In genomic region chr1:36248250-36248894, GRCh38 we compare ENCODE assay signal across 8 cellular contexts. TPM values are rescaled to one million over a fixed set of nuclear protein-coding genes. Genes with fewer than 3 reads are reported as not detected.
DNase-seq lines count a peak whose midpoint lies in the region; ATAC-seq, FAIRE-seq and TF ChIP-seq lines count a peak whose summit lies in the region.

No MANE protein-coding gene starts in this region.

- no peaks in the 10 kb centered on the region for H3K9me3 ChIP-seq in astrocyte (ENCODE audit: insufficient read depth, low read depth, low read length)
- H3K9me3 ChIP-seq in HepG2 (ENCODE audit: low read length): no peaks in the 10 kb centered on the region

- H3K27ac ChIP-seq in 22Rv1: peak overlapping the region; percentile 40
- peak overlapping the region; percentile 77 for H3K27ac ChIP-seq in astrocyte (ENCODE audit: low read depth, low read length)
- H3K27ac ChIP-seq in HepG2 (ENCODE audit: extremely low read length, insufficient read depth, low read length): peak overlapping the region; percentile 85

- H3K27ac Mint-ChIP-seq in astrocyte (ENCODE audit: unreplicated experiment): peak overlapping the region; percentile 100

- in situ Hi-C loops in HepG2 (cut with HindIII; ENCODE audit: extremely low pct_ligation_motif_present, low pct_unique_long_range_greater_than_20kb): no loop called here

- ATAC-seq in HepG2 (peak; percentile 94), GM19324 (IDR thresholded peaks at IDR 0.05; ENCODE audit: low FRiP score, unreplicated experiment) (no peak)

- H3K36me3 Mint-ChIP-seq in astrocyte (ENCODE audit: low read depth, unreplicated experiment): peaks cover 11% of the 10 kb centered on the region

- WGBS in HepG2 (ENCODE audit: low lambda C conversion rate): 1% methylated on average over 4 of the region's 4 CpGs

- no peak overlapping the region for H3K4me2 ChIP-seq in astrocyte (ENCODE audit: low read length)
- peak overlapping the region; percentile 48 for H3K4me2 ChIP-seq in HepG2 (ENCODE audit: low read depth, low read length)

- TF ChIP-seq POLR2A in HepG2 (IDR thresholded peaks at IDR 0.05; ENCODE audit: insufficient read depth in 1 of 2, low read depth in 2 of 2, low read length in 2 of 2): no peak

- DNase-seq in HT-29 (ENCODE audit: low spot score) (peak; percentile 29), astrocyte (ENCODE audit: low read depth) (peak; percentile 86), HepG2 (ENCODE audit: low spot score) (peak; percentile 95), nucleus accumbens (lab: John Stamatoyannopoulos, UW) (no peak), iPS-NIHi11 (ENCODE audit: low spot score) (no peak), GM10248 (ENCODE audit: extremely low spot score) (no peak)

- intact Hi-C loops in HepG2 (cut with micrococcal nuclease; ENCODE audit: unreplicated experiment): no loop called here

- H2AFZ ChIP-seq in astrocyte (ENCODE audit: low read depth, low read length) (no peak overlapping the region), HepG2 (ENCODE audit: low read length) (no peak overlapping the region)

- TF ChIP-seq RAD21 in HepG2 (CRISPR knock-in tag; IDR thresholded peaks at IDR 0.05): no peak

- TF ChIP-seq EP300 in HepG2 (IDR thresholded peaks at IDR 0.05; ENCODE audit: low read depth in 2 of 2, low read length in 2 of 2) (peak; percentile 87 to 91), HepG2 (CRISPR knock-in tag; IDR thresholded peaks at IDR 0.05; ENCODE audit: borderline replicate concordance) (peak; percentile 71)

- H3K4me3 ChIP-seq in astrocyte (ENCODE audit: insufficient read depth, low read depth, low read length) (no peak overlapping the region), HepG2 (replicated peaks in 1 of 3; ENCODE audit: insufficient read depth in 1 of 3, low read depth in 2 of 3, low read length in 3 of 3) (no peak overlapping the region)

- H4K20me1 ChIP-seq in astrocyte (ENCODE audit: insufficient read depth, low read length): peaks cover 81% of the 10 kb centered on the region
- peaks cover 11% of the 10 kb centered on the region for H4K20me1 ChIP-seq in HepG2 (ENCODE audit: insufficient read depth, low read length)

- H3K79me2 ChIP-seq in astrocyte (ENCODE audit: insufficient read depth, low read length) (peaks cover 94% of the 10 kb centered on the region), HepG2 (ENCODE audit: insufficient read depth, low read length) (peaks cover 83% of the 10 kb centered on the region)

- H3K9ac ChIP-seq in astrocyte (ENCODE audit: low read length) (peak overlapping the region; percentile 40), HepG2 (ENCODE audit: insufficient read depth, low read depth, low read length) (peak overlapping the region; percentile 40)

- no peak for FAIRE-seq in astrocyte (lab: Jason Lieb, UNC)
- peak; percentile 95 for FAIRE-seq in HepG2 (lab: Jason Lieb, UNC)

- POLR2A ChIA-PET in HepG2 (lab: Yijun Ruan, JAX): interaction anchor here (0.7 to 3.6 kb wide), 13 partner anchors 9 to 99 kb away, joined by 3 to 36 read pairs (median 4); partner anchors contain the start of genes THRAP3 and TRAPPC3
- POLR2A ChIA-PET in GM10248 (lab: Yijun Ruan, JAX): interaction anchor here (0.7 kb wide), 1 partner anchor 23 kb away, joined by 4 read pairs; no protein-coding TSS in a partner anchor

- no TSS peak for BruUV-seq in HepG2 (replicated peaks; lab: Mats Ljungman, UMichigan)

- no peaks in the 10 kb centered on the region for H3K27me3 Mint-ChIP-seq in astrocyte (ENCODE audit: low read depth, unreplicated experiment)

- peaks cover 36% of the 10 kb centered on the region for H3K4me1 Mint-ChIP-seq in astrocyte (ENCODE audit: low read depth, unreplicated experiment)

- H3K4me3 Mint-ChIP-seq in astrocyte (ENCODE audit: unreplicated experiment): peak overlapping the region; percentile 50

- CTCF ChIA-PET in HepG2 (lab: Yijun Ruan, JAX; ENCODE audit: low intra/inter-chr PET ratio, low total read pairs) (no interaction called here), GM10248 (lab: Yijun Ruan, JAX) (interaction anchor here (1.0 kb wide), 1 partner anchor 15 kb away, joined by 4 read pairs; no protein-coding TSS in a partner anchor)

- TF ChIP-seq CTCF in 22Rv1 (IDR thresholded peaks at IDR 0.05) (no peak), astrocyte (IDR thresholded peaks at IDR 0.05; ENCODE audit: insufficient read depth, low read depth, low read length) (no peak), HepG2 (CRISPR knock-in tag; IDR thresholded peaks at IDR 0.05) (no peak), GM10248 (IDR thresholded peaks at IDR 0.05; ENCODE audit: control extremely low read depth, extremely low read depth, low read depth, missing control alignments) (no peak)

- H3K9me3 Mint-ChIP-seq in astrocyte (ENCODE audit: unreplicated experiment): no peaks in the 10 kb centered on the region

- H3K4me1 ChIP-seq in astrocyte (ENCODE audit: insufficient read depth, low read length) (peaks cover 22% of the 10 kb centered on the region), HepG2 (ENCODE audit: insufficient read depth, low read length) (peaks cover 81% of the 10 kb centered on the region)

- H3K27me3 ChIP-seq in astrocyte (ENCODE audit: insufficient read depth, low read length): no peaks in the 10 kb centered on the region
- no peaks in the 10 kb centered on the region for H3K27me3 ChIP-seq in HepG2 (ENCODE audit: control insufficient read depth in 1 of 2, insufficient read depth in 2 of 2, low read length in 2 of 2)

- H3K36me3 ChIP-seq in astrocyte (ENCODE audit: insufficient read depth, low read length) (no peaks in the 10 kb centered on the region), HepG2 (replicated peaks in 1 of 2; ENCODE audit: control insufficient read depth in 1 of 2, insufficient read depth in 2 of 2, low read length in 2 of 2) (peaks cover 6 to 16% of the 10 kb centered on the region in 2 experiments; a peak in 3 of 5 replicates)

TF ChIP-seq in HepG2, 621 proteins besides CTCF, POLR2A, EP300 and RAD21 (continues in another document):
- no peak for TF ChIP-seq ZNF691 (CRISPR knock-in tag; IDR thresholded peaks at IDR 0.05; ENCODE audit: borderline replicate concordance, low read depth)

RNA-seq across cellular contexts. Expression of gene THRAP3, which starts 24.1 kb away (rescaled TPM):
- 46.6 and 64.4 TPM in 2 replicates for total RNA-seq in HT-29 (2014; rRNA removed; shearing (Covaris generic))
- total RNA-seq in astrocyte (109 and 110 TPM in 2 replicates), HepG2 (2016; rRNA removed; fragmentation: Illumina TruSeq; extraction: Trizol) (92.6 and 127 TPM in 2 replicates)
- total RNA-seq in HepG2 (2016; cell fraction: cytosol; rRNA removed; fragmentation: Illumina TruSeq; extraction: Trizol; ENCODE audit: low read depth): 4.4 and 4.8 TPM in 2 replicates
- total RNA-seq in HepG2 (2016; cell fraction: insoluble cytoplasmic fraction; rRNA removed; fragmentation: Illumina TruSeq; extraction: Trizol): 91.8 and 120 TPM in 2 replicates
- 17.0 and 19.1 TPM in 2 replicates for total RNA-seq in HepG2 (2016; cell fraction: membrane; rRNA removed; fragmentation: Illumina TruSeq; extraction: Trizol)
- total RNA-seq in HepG2 (2016; cell fraction: nucleus; rRNA removed; fragmentation: Illumina TruSeq; extraction: Trizol): 65.3 and 66.9 TPM in 2 replicates
- 45.0 and 48.3 TPM in 2 replicates for polyA plus RNA-seq in HepG2 (2011; rRNA removed)
- 24.6 and 36.8 TPM in 2 replicates for polyA plus RNA-seq in HepG2 (2011; cell fraction: cytosol; rRNA removed)
- 24.7 and 31.6 TPM in 2 replicates for polyA plus RNA-seq in HepG2 (2011; cell fraction: nucleus; rRNA removed)
- polyA plus RNA-seq in HepG2 (2012): 42.6 and 51.5 TPM in 2 replicates
- 2.2 and 2.7 TPM in 2 replicates for polyA plus RNA-seq in HepG2 (2016; cell fraction: cytosol; fragmentation: Illumina TruSeq; extraction: Trizol; ENCODE audit: low read depth)
- 84.9 and 85.0 TPM in 2 replicates for polyA plus RNA-seq in HepG2 (2016; cell fraction: insoluble cytoplasmic fraction; fragmentation: Illumina TruSeq; extraction: Trizol; ENCODE audit: low read depth)
- 6.4 and 7.9 TPM in 2 replicates for polyA plus RNA-seq in HepG2 (2016; cell fraction: membrane; fragmentation: Illumina TruSeq; extraction: Trizol; ENCODE audit: low read depth)
- 72.6 and 82.4 TPM in 2 replicates for polyA plus RNA-seq in HepG2 (2016; cell fraction: nucleus; fragmentation: Illumina TruSeq; extraction: Trizol; ENCODE audit: insufficient read depth, low read depth)
- 52.7 and 91.8 TPM in 2 replicates for polyA minus RNA-seq in HepG2 (2011; rRNA and poly(A)+ RNA removed; ENCODE audit: low replicate concordance)
- polyA minus RNA-seq in HepG2 (2011; cell fraction: cytosol; rRNA and poly(A)+ RNA removed): 53.5 and 56.4 TPM in 2 replicates
- polyA minus RNA-seq in HepG2 (2011; cell fraction: nucleus; rRNA and poly(A)+ RNA removed): 36.8 and 66.3 TPM in 2 replicates

RNA-seq across cellular contexts. Expression of gene SH3D21, which starts 57.8 kb away (rescaled TPM):
- 12.6 and 14.8 TPM in 2 replicates for total RNA-seq in HT-29 (2014; rRNA removed; shearing (Covaris generic))
- total RNA-seq in astrocyte (13.6 and 16.3 TPM in 2 replicates), HepG2 (2016; rRNA removed; fragmentation: Illumina TruSeq; extraction: Trizol) (1.4 and 5.1 TPM in 2 replicates)
- 0.79 and 0.81 TPM in 2 replicates for total RNA-seq in HepG2 (2016; cell fraction: cytosol; rRNA removed; fragmentation: Illumina TruSeq; extraction: Trizol; ENCODE audit: low read depth)
- total RNA-seq in HepG2 (2016; cell fraction: insoluble cytoplasmic fraction; rRNA removed; fragmentation: Illumina TruSeq; extraction: Trizol): 0.98 and 4.8 TPM in 2 replicates
- 1.1 TPM in 2 replicates for total RNA-seq in HepG2 (2016; cell fraction: membrane; rRNA removed; fragmentation: Illumina TruSeq; extraction: Trizol)
- total RNA-seq in HepG2 (2016; cell fraction: nucleus; rRNA removed; fragmentation: Illumina TruSeq; extraction: Trizol): 6.7 and 7.2 TPM in 2 replicates
- 8.6 and 8.7 TPM in 2 replicates for polyA plus RNA-seq in HepG2 (2011; rRNA removed)
- 1.6 and 1.7 TPM in 2 replicates for polyA plus RNA-seq in HepG2 (2011; cell fraction: cytosol; rRNA removed)
- 84.9 and 116 TPM in 2 replicates for polyA plus RNA-seq in HepG2 (2011; cell fraction: nucleus; rRNA removed)
- 6.9 and 8.0 TPM in 2 replicates for polyA plus RNA-seq in HepG2 (2012)
- 0.40 and 0.63 TPM in 2 replicates for polyA plus RNA-seq in HepG2 (2016; cell fraction: cytosol; fragmentation: Illumina TruSeq; extraction: Trizol; ENCODE audit: low read depth)
- 2.1 and 2.3 TPM in 2 replicates for polyA plus RNA-seq in HepG2 (2016; cell fraction: insoluble cytoplasmic fraction; fragmentation: Illumina TruSeq; extraction: Trizol; ENCODE audit: low read depth)
- 1.0 and 1.1 TPM in 2 replicates for polyA plus RNA-seq in HepG2 (2016; cell fraction: membrane; fragmentation: Illumina TruSeq; extraction: Trizol; ENCODE audit: low read depth)
- polyA plus RNA-seq in HepG2 (2016; cell fraction: nucleus; fragmentation: Illumina TruSeq; extraction: Trizol; ENCODE audit: insufficient read depth, low read depth): 21.9 and 30.8 TPM in 2 replicates
- polyA minus RNA-seq in HepG2 (2011; rRNA and poly(A)+ RNA removed; ENCODE audit: low replicate concordance): 3.0 and 3.2 TPM in 2 replicates
- 1.1 and 1.7 TPM in 2 replicates for polyA minus RNA-seq in HepG2 (2011; cell fraction: cytosol; rRNA and poly(A)+ RNA removed)
- 15.7 and 16.0 TPM in 2 replicates for polyA minus RNA-seq in HepG2 (2011; cell fraction: nucleus; rRNA and poly(A)+ RNA removed)

Comparison
In these comparisons a context has a peak if more than half of its experiments do, and no peak if none do; other contexts are left out.
1. DNase-seq: peak in HT-29 (single experiment), astrocyte (single experiment) and HepG2 (single experiment); none in nucleus accumbens (0 of 56), iPS-NIHi11 (single experiment) and GM10248 (single experiment).
2. Peak in every context shown above with its lines, with median percentiles within 50 percentile points of each other: H3K27ac ChIP-seq.